ENCODE assay signal across 10 cellular contexts in the genomic region with DNA sequence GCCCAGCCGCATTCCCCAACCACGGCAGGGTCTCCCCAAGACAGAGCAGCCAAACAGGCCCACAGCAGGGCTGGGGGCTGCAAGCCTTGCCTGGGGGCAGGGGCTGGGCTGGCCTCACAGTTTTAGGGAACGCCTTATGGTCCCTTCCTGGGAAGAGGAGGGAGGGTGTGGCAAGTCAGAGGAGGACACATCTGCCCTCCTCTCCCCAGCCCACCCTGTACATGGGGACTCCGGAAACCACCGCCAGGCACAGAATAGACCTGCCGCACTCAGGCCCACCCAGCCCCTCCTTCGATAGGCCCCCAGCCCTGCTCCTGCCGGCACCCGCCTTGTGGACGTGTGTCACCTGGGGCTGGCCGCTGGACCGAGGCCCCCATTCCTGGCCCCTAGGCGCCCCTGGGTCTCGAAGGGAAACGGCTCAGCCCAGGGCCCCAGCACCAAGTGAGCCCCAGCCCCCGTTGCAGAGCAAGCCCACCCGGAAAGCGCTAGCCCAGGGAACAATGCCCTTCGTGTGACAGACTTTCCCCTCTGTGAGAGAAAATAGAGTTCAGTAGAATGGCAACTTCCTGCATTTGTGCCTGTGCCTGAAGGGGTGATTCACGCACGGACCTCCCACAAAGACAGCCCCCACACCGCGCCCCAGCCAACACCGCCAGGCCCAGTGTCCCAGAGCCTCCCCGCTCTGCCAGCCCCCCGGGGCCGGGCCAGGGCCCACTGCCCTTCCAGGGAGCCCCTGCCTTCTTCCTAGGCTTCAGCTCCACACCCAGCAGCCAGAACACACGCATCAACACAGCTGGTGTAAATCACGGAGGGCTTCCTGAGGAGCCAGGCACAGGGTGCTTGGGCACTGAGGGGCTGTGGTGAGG. TPM values are rescaled to one million over a fixed set of nuclear protein-coding genes. Genes with fewer than 3 reads are reported as not detected.
DNase-seq lines count a peak whose midpoint lies in the region; ATAC-seq and TF ChIP-seq lines count a peak whose summit lies in the region.
"Had no signal": no experiment of that assay in that cellular context is flagged by ENCODE, and none has a peak within 500 bp of the region (broad histone marks: within the 10 kb centered on the region; RNA-seq: fewer than 3 reads in every experiment).

No MANE protein-coding gene starts in this region.

- no peaks in the 10 kb centered on the region for H3K36me3 ChIP-seq in OCI-LY7 (ENCODE audit: insufficient read depth, low read length)

- POLR2A ChIA-PET in OCI-LY7 (lab: Charles Lee): interaction anchor here (1.5 kb wide), 1 partner anchor 17 kb away, joined by 4 read pairs; no protein-coding TSS in a partner anchor

- H3K36me3 Mint-ChIP-seq in effector memory CD8-positive, alpha-beta T cell (ENCODE audit: insufficient read depth): peaks cover 6% of the 10 kb centered on the region
- no peaks in the 10 kb centered on the region for H3K36me3 Mint-ChIP-seq in nephron progenitor cell (ENCODE audit: low read depth)

- peaks cover 0 to 1% of the 10 kb centered on the region in 2 donors for H3K9me3 Mint-ChIP-seq in effector memory CD8-positive, alpha-beta T cell
- H3K9me3 Mint-ChIP-seq in nephron progenitor cell: peaks cover 11% of the 10 kb centered on the region

- DNase-seq in DMS53 (lab: John Stamatoyannopoulos, UW) (peak; percentile 45), DMS53 treated with DMSO at 0.1 percent for 48 hours (lab: John Stamatoyannopoulos, UW; ENCODE audit: unreplicated experiment) (no peak), OCI-LY7 (ENCODE audit: low spot score) (no peak), retina (peak; percentile 60), nephron progenitor cell (no peak)
- DNase-seq in effector memory CD8-positive, alpha-beta T cell: no peak
- DNase-seq in NK-92 treated with Interleukin-12 subunit alpha and Interleukin-12 subunit beta, amount 100 ng/mL, for 24 hours (lab: John Stamatoyannopoulos, UW): no peak
- DNase-seq: NCI-H1694 treated with DMSO at 0.1 percent for 48 hours had no signal

- peak overlapping the region; percentile 65 for H3K4me2 ChIP-seq in OCI-LY7 (ENCODE audit: low read length)

- intact Hi-C loops in OCI-LY7 (cut with micrococcal nuclease; ENCODE audit: unreplicated experiment): no loop called here

- no peak overlapping the region for H3K27ac ChIP-seq in OCI-LY7 (ENCODE audit: low read depth, low read length, poor library complexity, severe bottlenecking)
- H3K27ac ChIP-seq: 22Rv1 had no signal

- H2AFZ ChIP-seq in OCI-LY7 (ENCODE audit: low read length): peak overlapping the region; percentile 79; the same call in 1 of the 2 replicates

- no TSS peak for BruUV-seq in OCI-LY7 (replicated peaks; lab: Mats Ljungman, UMichigan)

- H3K4me3 ChIP-seq in OCI-LY7 (ENCODE audit: low read depth, low read length, poor library complexity, severe bottlenecking): no peak overlapping the region

- H3K79me2 ChIP-seq in OCI-LY7 (ENCODE audit: insufficient read depth, low read depth, low read length): no peaks in the 10 kb centered on the region

- peak overlapping the region in 1 of 2 donors; percentile 40 for H3K4me3 Mint-ChIP-seq in effector memory CD8-positive, alpha-beta T cell
- H3K4me3 Mint-ChIP-seq in nephron progenitor cell: no peak overlapping the region

- no peaks in the 10 kb centered on the region for H3K9me2 ChIP-seq in OCI-LY7 (ENCODE audit: insufficient read depth, low read length)

- no peaks in the 10 kb centered on the region for H3K9me3 ChIP-seq in OCI-LY7 (ENCODE audit: low read length)

- CTCF ChIA-PET in OCI-LY7 (lab: Charles Lee; ENCODE audit: unreplicated experiment): no interaction called here

- peaks cover 14 to 20% of the 10 kb centered on the region in 2 donors for H3K4me1 Mint-ChIP-seq in effector memory CD8-positive, alpha-beta T cell (ENCODE audit: low read depth in 2 of 2)
- H3K4me1 Mint-ChIP-seq in nephron progenitor cell: peaks cover 12% of the 10 kb centered on the region

- peaks cover 21 to 74% of the 10 kb centered on the region in 2 donors for H3K27me3 Mint-ChIP-seq in effector memory CD8-positive, alpha-beta T cell
- H3K27me3 Mint-ChIP-seq in nephron progenitor cell (ENCODE audit: low read depth, poor library complexity): peaks cover 35% of the 10 kb centered on the region

- H3K27ac Mint-ChIP-seq in effector memory CD8-positive, alpha-beta T cell: no peak overlapping the region
- H3K27ac Mint-ChIP-seq in nephron progenitor cell: no peak overlapping the region

- TF ChIP-seq CTCF in OCI-LY7 (conservative IDR thresholded peaks at IDR 0.05; ENCODE audit: low read length): no peak
- TF ChIP-seq CTCF in nephron progenitor cell (IDR thresholded peaks at IDR 0.05): no peak

- H4K20me1 ChIP-seq in OCI-LY7 (ENCODE audit: insufficient read depth, low read length): no peaks in the 10 kb centered on the region

- peak; percentile 41 for ATAC-seq in effector memory CD8-positive, alpha-beta T cell (replicated peaks)
- no peak for ATAC-seq in HG02798 (IDR thresholded peaks at IDR 0.05; ENCODE audit: poor library complexity, unreplicated experiment)

- H3K4me1 ChIP-seq in OCI-LY7 (ENCODE audit: insufficient read depth, low read length, poor library complexity, severe bottlenecking): peaks cover 22% of the 10 kb centered on the region

RNA-seq across cellular contexts. Expression of gene NUDT14, which starts 12.0 kb away (rescaled TPM):
- 19.5 and 32.1 TPM in 2 replicates for total RNA-seq in OCI-LY7 (2014; rRNA removed; shearing (Covaris generic))
- 37.0 and 37.5 TPM in 2 replicates for total RNA-seq in OCI-LY7 (2022)

RNA-seq across cellular contexts. Expression of gene JAG2, which starts 24.5 kb away (rescaled TPM):
- 4.0 and 5.0 TPM in 2 replicates for total RNA-seq in OCI-LY7 (2014; rRNA removed; shearing (Covaris generic))
- 6.0 and 6.5 TPM in 2 replicates for total RNA-seq in OCI-LY7 (2022)

RNA-seq across cellular contexts. Expression of gene BTBD6, which starts 55.2 kb away (rescaled TPM):
- total RNA-seq in OCI-LY7 (2014; rRNA removed; shearing (Covaris generic)): 27.9 and 30.0 TPM in 2 replicates
- 5.7 and 6.9 TPM in 2 replicates for total RNA-seq in OCI-LY7 (2022)

Comparison
In these comparisons a context has a peak if more than half of its experiments do, and no peak if none do; other contexts are left out.
1. DNase-seq: peak in DMS53 (single experiment) and retina (single experiment); none in DMS53 treated with DMSO at 0.1 percent for 48 hours (single experiment), OCI-LY7 (single experiment), effector memory CD8-positive, alpha-beta T cell (0 of 3), nephron progenitor cell (single experiment) and NK-92 treated with Interleukin-12 subunit alpha and Interleukin-12 subunit beta, amount 100 ng/mL, for 24 hours (single experiment).